ENCODE assay signal across 29 cellular contexts in genomic region chr1:72034827-72035226, GRCh38.
"Had no signal": no experiment of that assay in that cellular context is flagged by ENCODE, and none has a peak within 500 bp of the region (broad histone marks: within the 10 kb centered on the region; RNA-seq: fewer than 3 reads in every experiment).

No MANE protein-coding gene starts in this region.

- H3K4me1 ChIP-seq: breast epithelium, esophagus muscularis mucosa, foreskin keratinocyte, heart left ventricle, right atrium auricular region, thyroid gland, upper lobe of left lung, vagina had no signal

- H3K27me3 ChIP-seq: breast epithelium, esophagus muscularis mucosa, foreskin keratinocyte, heart left ventricle, right atrium auricular region, thyroid gland, upper lobe of left lung, vagina had no signal

- H3K4me2 ChIP-seq: smooth muscle cell had no signal

- H3K9me3 ChIP-seq: breast epithelium, esophagus muscularis mucosa, heart left ventricle, right atrium auricular region, thyroid gland, upper lobe of left lung, vagina had no signal

- H3K9me3 Mint-ChIP-seq: activated T-cell treated with anti-CD3 and anti-CD28 coated beads, Interleukin-2, amount 50 U/mL, for 72 hours; endodermal cell; mesothelial cell of epicardium; neural crest cell; stimulated activated naive CD8-positive, alpha-beta T cell treated with anti-CD3 and anti-CD28 coated beads, Interleukin-15, amount 100 ng/mL, for 72 hours had no signal

- H3K27ac ChIP-seq: breast epithelium, esophagus muscularis mucosa, foreskin keratinocyte, heart left ventricle, right atrium auricular region, thyroid gland, upper lobe of left lung, vagina had no signal

- H3K4me1 Mint-ChIP-seq: endodermal cell; mesothelial cell of epicardium; naive thymus-derived CD4-positive, alpha-beta T cell; neural crest cell; stimulated activated memory B cell treated with anti-CD40 and anti-IgM and Interleukin-4, amounts not matched to agents 10 μg/mL and 1 μg/mL and 100 μg/mL, for 72 hours; stimulated activated naive CD8-positive, alpha-beta T cell treated with anti-CD3 and anti-CD28 coated beads, Interleukin-15, amount 100 ng/mL, for 72 hours had no signal

- H3K36me3 Mint-ChIP-seq: activated naive CD4-positive, alpha-beta T cell treated with anti-CD3 and anti-CD28 coated beads, Interleukin-2, amount 50 U/mL, for 72 hours; mesothelial cell of epicardium; naive thymus-derived CD4-positive, alpha-beta T cell; stimulated activated memory B cell treated with anti-CD40 and anti-IgM and Interleukin-4, amounts not matched to agents 10 μg/mL and 1 μg/mL and 100 μg/mL, for 72 hours had no signal

- H3K4me3 ChIP-seq: breast epithelium, esophagus muscularis mucosa, heart left ventricle, right atrium auricular region, smooth muscle cell, thyroid gland, upper lobe of left lung, vagina had no signal

- H3K36me3 ChIP-seq: breast epithelium, esophagus muscularis mucosa, heart left ventricle, right atrium auricular region, thyroid gland, upper lobe of left lung, vagina had no signal

- H3K27me3 Mint-ChIP-seq: naive thymus-derived CD4-positive, alpha-beta T cell; stimulated activated memory B cell treated with anti-CD40 and anti-IgM and Interleukin-4, amounts not matched to agents 10 μg/mL and 1 μg/mL and 100 μg/mL, for 72 hours; stimulated activated naive CD8-positive, alpha-beta T cell treated with anti-CD3 and anti-CD28 coated beads, Interleukin-15, amount 100 ng/mL, for 72 hours had no signal

- H3K27ac Mint-ChIP-seq: activated naive CD4-positive, alpha-beta T cell treated with anti-CD3 and anti-CD28 coated beads, Interleukin-2, amount 50 U/mL, for 72 hours; activated T-cell treated with anti-CD3 and anti-CD28 coated beads, Interleukin-2, amount 50 U/mL, for 72 hours; endodermal cell; mesothelial cell of epicardium; naive thymus-derived CD4-positive, alpha-beta T cell; stimulated activated memory B cell treated with anti-CD40 and anti-IgM and Interleukin-4, amounts not matched to agents 10 μg/mL and 1 μg/mL and 100 μg/mL, for 72 hours; stimulated activated naive CD8-positive, alpha-beta T cell treated with anti-CD3 and anti-CD28 coated beads, Interleukin-15, amount 100 ng/mL, for 72 hours had no signal

- DNase-seq: activated CD4-positive, alpha-beta T cell treated with anti-CD3 and anti-CD28 coated beads for 4 hours; activated CD4-positive, alpha-beta T cell treated with anti-CD3 and anti-CD28 coated beads, Interleukin-2, amount 50 U/mL, for 4 hours; activated naive CD4-positive, alpha-beta T cell; activated T-cell treated with anti-CD3 and anti-CD28 coated beads for 4 hours; activated T-cell treated with anti-CD3 and anti-CD28 coated beads, Interleukin-2, amount 50 U/mL, for 72 hours; central memory CD4-positive, alpha-beta T cell; endodermal cell; foreskin keratinocyte; heart left ventricle; hypothalamus; left cardiac atrium; mammary epithelial cell; naive thymus-derived CD4-positive, alpha-beta T cell; stimulated activated CD4-positive, alpha-beta T cell treated with anti-CD3 and anti-CD28 coated beads, Interleukin-1b, Interleukin-23, amount 100 ng/mL, for 48 hours; stimulated activated CD4-positive, alpha-beta T cell treated with anti-CD3 and anti-CD28 coated beads, Interleukin-4, amount 100 ng/mL, for 4 hours; stimulated activated CD8-positive, alpha-beta memory T cell treated with anti-CD3 and anti-CD28 coated beads, Interleukin-4, amount 100 ng/mL, for 48 hours; stimulated activated naive CD8-positive, alpha-beta T cell treated with anti-CD3 and anti-CD28 coated beads, Interleukin-15, amount 100 ng/mL, for 72 hours; substantia nigra; thyroid gland; upper lobe of left lung had no signal

- ATAC-seq: activated naive CD4-positive, alpha-beta T cell treated with anti-CD3 and anti-CD28 coated beads, Interleukin-2, amount 50 U/mL, for 72 hours; activated T-cell treated with anti-CD3 and anti-CD28 coated beads, Interleukin-2, amount 50 U/mL, for 72 hours; foreskin keratinocyte; heart left ventricle; left cardiac atrium; naive thymus-derived CD4-positive, alpha-beta T cell; stimulated activated memory B cell treated with anti-CD40 and anti-IgM and Interleukin-4, amounts not matched to agents 10 μg/mL and 1 μg/mL and 100 μg/mL, for 72 hours; stimulated activated naive CD8-positive, alpha-beta T cell treated with anti-CD3 and anti-CD28 coated beads, Interleukin-15, amount 100 ng/mL, for 72 hours had no signal

- H3K4me3 Mint-ChIP-seq: activated T-cell treated with anti-CD3 and anti-CD28 coated beads, Interleukin-2, amount 50 U/mL, for 72 hours; endodermal cell; mesothelial cell of epicardium; naive thymus-derived CD4-positive, alpha-beta T cell; neural crest cell; stimulated activated memory B cell treated with anti-CD40 and anti-IgM and Interleukin-4, amounts not matched to agents 10 μg/mL and 1 μg/mL and 100 μg/mL, for 72 hours; stimulated activated naive CD8-positive, alpha-beta T cell treated with anti-CD3 and anti-CD28 coated beads, Interleukin-15, amount 100 ng/mL, for 72 hours had no signal
